In genomic region chr15:97981758-97982157, GRCh38 we compare ENCODE assay signal across 21 cellular contexts.
"Had no signal": no experiment of that assay in that cellular context is flagged by ENCODE, and none has a peak within 500 bp of the region (broad histone marks: within the 10 kb centered on the region; RNA-seq: fewer than 3 reads in every experiment).

No MANE protein-coding gene starts in this region.

- H3K4me1 ChIP-seq: colonic mucosa, gastrocnemius medialis, parathyroid adenoma had no signal

- H3K9me3 ChIP-seq: colonic mucosa, gastrocnemius medialis, neutrophil, right atrium auricular region, thyroid gland had no signal

- H3K27ac ChIP-seq: colonic mucosa, epithelial cell of prostate, gastrocnemius medialis, left lung, neutrophil, parathyroid adenoma, right atrium auricular region, thyroid gland had no signal

- H3K9ac ChIP-seq: parathyroid adenoma had no signal

- H3K4me3 ChIP-seq: colonic mucosa, gastrocnemius medialis, left lung, lung, right atrium auricular region, thyroid gland had no signal

- H3K27me3 ChIP-seq: colonic mucosa, gastrocnemius medialis, left lung, neutrophil, right atrium auricular region, thyroid gland had no signal

- H3K36me3 ChIP-seq: colonic mucosa, gastrocnemius medialis, left lung, neutrophil, right atrium auricular region, thyroid gland had no signal

- DNase-seq: central memory CD4-positive, alpha-beta T cell; colonic mucosa; effector CD8-positive, alpha-beta T cell; endodermal cell; foreskin fibroblast; gastrocnemius medialis; head of caudate nucleus; kidney; left lung; small intestine; stimulated activated CD4-positive, alpha-beta T cell treated with anti-CD3 and anti-CD28 coated beads, Interleukin-15, amount 100 ng/mL, for 24 hours; stimulated activated CD4-positive, alpha-beta T cell treated with anti-CD3 and anti-CD28 coated beads, Interleukin-2, amount 100 ng/mL, for 48 hours; stimulated activated naive CD4-positive, alpha-beta T cell; stimulated activated naive CD8-positive, alpha-beta T cell treated with anti-CD3 and anti-CD28 coated beads, Interleukin-15, amount 100 ng/mL, for 72 hours; thyroid gland had no signal

- ATAC-seq: esophagus mucosa; gastrocnemius medialis; left lung; stimulated activated naive CD8-positive, alpha-beta T cell treated with anti-CD3 and anti-CD28 coated beads, Interleukin-15, amount 100 ng/mL, for 72 hours had no signal
